ENCODE assay signal across 1 cellular context in the genomic region with DNA sequence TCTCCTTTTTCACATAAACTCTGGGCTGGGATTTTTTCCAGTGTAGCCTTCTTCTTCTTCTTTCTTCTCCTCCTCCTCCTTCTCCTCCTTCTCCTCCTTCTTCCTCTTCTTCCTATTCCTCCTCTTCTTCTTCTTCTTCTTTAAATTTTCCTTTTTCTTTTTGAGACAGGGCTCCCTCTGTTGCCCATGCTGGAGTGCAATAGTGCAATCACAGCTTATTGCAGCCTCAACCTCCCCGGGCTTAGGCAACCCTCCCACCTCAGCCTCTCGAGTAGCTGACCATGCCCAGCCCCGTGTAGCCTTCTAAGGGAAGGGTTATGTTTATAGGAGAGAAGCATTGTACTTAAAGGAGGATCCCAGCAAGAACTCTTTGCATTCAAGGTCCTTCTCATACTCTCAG.
TF ChIP-seq lines count a peak whose summit lies in the region.

No MANE protein-coding gene starts in this region.

TF ChIP-seq in HCT116, 20 proteins besides CTCF, POLR2A, EP300 and RAD21 (continued from another document):
- no peak for TF ChIP-seq ZNF274 (IDR thresholded peaks at IDR 0.05; ENCODE audit: low read depth, low read length)
- TF ChIP-seq SP1 (IDR thresholded peaks at IDR 0.05; ENCODE audit: low read depth), result no peak
- TF ChIP-seq EZH2phosphoT487 (IDR thresholded peaks at IDR 0.05; ENCODE audit: borderline replicate concordance), result no peak
- TF ChIP-seq, protein P1, sequence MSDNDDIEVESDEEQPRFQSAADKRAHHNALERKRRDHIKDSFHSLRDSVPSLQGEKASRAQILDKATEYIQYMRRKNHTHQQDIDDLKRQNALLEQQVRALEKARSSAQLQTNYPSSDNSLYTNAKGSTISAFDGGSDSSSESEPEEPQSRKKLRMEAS (IDR thresholded peaks at IDR 0.05), result no peak
- no peak for TF ChIP-seq ZFX (IDR thresholded peaks at IDR 0.05)
TF ChIP-seq in HCT116: peak in this region for 0.
